In genomic region chr14:24310387-24310665, GRCh38 we compare ENCODE assay signal across 9 cellular contexts. TPM values are rescaled to one million over a fixed set of nuclear protein-coding genes. Genes with fewer than 3 reads are reported as not detected.
A peak's percentile ranks its signal among the peaks of the same experiment; 100 is the strongest.
DNase-seq lines count a peak whose midpoint lies in the region; ATAC-seq, FAIRE-seq and TF ChIP-seq lines count a peak whose summit lies in the region.
"Had no signal": no experiment of that assay in that cellular context is flagged by ENCODE, and none has a peak within 500 bp of the region (broad histone marks: within the 10 kb centered on the region; RNA-seq: fewer than 3 reads in every experiment).

No MANE protein-coding gene starts in this region.

- no peak for DNase-seq in keratinocyte (ENCODE audit: low read depth, low spot score)
- DNase-seq in stimulated activated naive CD8-positive, alpha-beta T cell treated with anti-CD3 and anti-CD28 coated beads, Interleukin-15, Interleukin-2, amounts not matched to agents 100 U/mL and 50 U/mL, for 24 hours, result peak; percentile 10
- DNase-seq: WERI-Rb-1 had no signal

- peaks cover 52% of the 10 kb centered on the region for H3K4me1 Mint-ChIP-seq in activated T-helper 17 cell treated with anti-CD3 and anti-CD28 coated beads, Interleukin-2, amount 50 U/mL, for 72 hours

- TF ChIP-seq CTCF in keratinocyte (optimal IDR thresholded peaks at IDR 0.05 in 1 of 3, IDR thresholded peaks at IDR 0.05 in 1 of 3, conservative IDR thresholded peaks at IDR 0.05 in 1 of 3; ENCODE audit: extremely low read depth in 1 of 3, insufficient read depth in 2 of 3, low read length in 3 of 3), result no peak

- no peaks in the 10 kb centered on the region for H3K9me3 Mint-ChIP-seq in activated T-helper 17 cell treated with anti-CD3 and anti-CD28 coated beads, Interleukin-2, amount 50 U/mL, for 72 hours

- ATAC-seq in activated T-helper 17 cell treated with anti-CD3 and anti-CD28 coated beads, Interleukin-2, amount 50 U/mL, for 72 hours (replicated peaks), result no peak
- ATAC-seq in stimulated activated naive CD8-positive, alpha-beta T cell treated with anti-CD3 and anti-CD28 coated beads, Interleukin-15, Interleukin-2, amounts not matched to agents 100 U/mL and 50 U/mL, for 24 hours, result no peak
- ATAC-seq in HG02588 (IDR thresholded peaks at IDR 0.05; ENCODE audit: unreplicated experiment), result no peak
- no peak for ATAC-seq in HG03095 (IDR thresholded peaks at IDR 0.05; ENCODE audit: unreplicated experiment)
- ATAC-seq in HG02884 (IDR thresholded peaks at IDR 0.05; ENCODE audit: unreplicated experiment), result no peak

- dilution Hi-C loops in keratinocyte (cut with MboI; ENCODE audit: extremely low pct_ligation_motif_present, low sequenced_read_pairs), result no loop called here

- H4K20me1 ChIP-seq in keratinocyte (ENCODE audit: control insufficient read depth, extremely low read depth, insufficient read depth, low read length), result no peaks in the 10 kb centered on the region

- peak overlapping the region; percentile 88 for H3K4me2 ChIP-seq in keratinocyte (ENCODE audit: control insufficient read depth, extremely low read depth, insufficient read depth, low read depth, low read length)

- H3K27ac Mint-ChIP-seq in activated T-helper 17 cell treated with anti-CD3 and anti-CD28 coated beads, Interleukin-2, amount 50 U/mL, for 72 hours, result peak overlapping the region; percentile 50

- H3K9me3 ChIP-seq in HUES6 (ENCODE audit: control insufficient read depth, insufficient read depth, low read depth, low read length) (no peaks in the 10 kb centered on the region), keratinocyte (ENCODE audit: control insufficient read depth, low read depth, low read length) (no peaks in the 10 kb centered on the region)

- H3K27me3 ChIP-seq in HUES6 (ENCODE audit: control insufficient read depth, insufficient read depth, low read length), result no peaks in the 10 kb centered on the region
- no peaks in the 10 kb centered on the region for H3K27me3 ChIP-seq in keratinocyte (ENCODE audit: control insufficient read depth, extremely low read depth, insufficient read depth, low read length)

- peaks cover 42% of the 10 kb centered on the region for H3K36me3 Mint-ChIP-seq in activated T-helper 17 cell treated with anti-CD3 and anti-CD28 coated beads, Interleukin-2, amount 50 U/mL, for 72 hours (ENCODE audit: low read depth)

- H3K4me3 ChIP-seq in HUES6 (ENCODE audit: low read depth, low read length), result peak overlapping the region; percentile 40; the same call in 1 of the 2 replicates
- H3K4me3 ChIP-seq in keratinocyte (ENCODE audit: control insufficient read depth in 2 of 3, extremely low read depth in 1 of 3, insufficient read depth in 2 of 3, low read depth in 1 of 3, low read length in 3 of 3), result peak overlapping the region; percentile 8 to 18 (median 11)

- peak overlapping the region; percentile 87 for H3K4me3 Mint-ChIP-seq in activated T-helper 17 cell treated with anti-CD3 and anti-CD28 coated beads, Interleukin-2, amount 50 U/mL, for 72 hours

- H3K36me3 ChIP-seq in HUES6 (ENCODE audit: control insufficient read depth, insufficient read depth, low read length) (peaks cover 43% of the 10 kb centered on the region), keratinocyte (ENCODE audit: control insufficient read depth in 2 of 2, extremely low read depth in 1 of 2, insufficient read depth in 2 of 2, low read length in 2 of 2) (peaks cover 26 to 32% of the 10 kb centered on the region in 2 experiments)

- peaks cover 4% of the 10 kb centered on the region for H3K79me2 ChIP-seq in keratinocyte (ENCODE audit: control insufficient read depth, insufficient read depth, low read length)

- no peaks in the 10 kb centered on the region for H3K27me3 Mint-ChIP-seq in activated T-helper 17 cell treated with anti-CD3 and anti-CD28 coated beads, Interleukin-2, amount 50 U/mL, for 72 hours

- H3K4me1 ChIP-seq in HUES6 (ENCODE audit: control insufficient read depth, insufficient read depth, low read length) (peaks cover 6% of the 10 kb centered on the region), keratinocyte (ENCODE audit: control insufficient read depth, extremely low read depth, insufficient read depth, low read length) (peaks cover 58% of the 10 kb centered on the region)

- H3K9me1 ChIP-seq in keratinocyte (ENCODE audit: control insufficient read depth, extremely low read depth, insufficient read depth, low read length), result no peaks in the 10 kb centered on the region

- H3K9ac ChIP-seq in HUES6 (ENCODE audit: low read length) (no peak overlapping the region), keratinocyte (ENCODE audit: control insufficient read depth, extremely low read depth, insufficient read depth, low read length) (peak overlapping the region; percentile 26)

- no peak overlapping the region for H3K27ac ChIP-seq in HUES6 (ENCODE audit: low read depth, low read length)
- H3K27ac ChIP-seq in keratinocyte (ENCODE audit: control insufficient read depth, insufficient read depth, low read length), result peak overlapping the region; percentile 35
- H3K27ac ChIP-seq: WERI-Rb-1 had no signal

- no peak overlapping the region for H2AFZ ChIP-seq in keratinocyte (ENCODE audit: control insufficient read depth, low read length)

- FAIRE-seq in keratinocyte (lab: Jason Lieb, UNC), result no peak

RNA-seq across cellular contexts. Expression of gene LTB4R2, which starts 0.4 kb away (rescaled TPM):
- total RNA-seq in activated T-helper 17 cell treated with anti-CD3 and anti-CD28 coated beads, Interleukin-2, amount 50 U/mL, for 72 hours, result 10 to 100 TPM in 1 of 2 donors, 1 to 10 TPM in 1; 8.7 to 13.5 TPM
- 5.4 to 13.4 TPM (median 7.9 TPM) in 3 replicates for polyA plus RNA-seq in keratinocyte
- polyA plus RNA-seq in keratinocyte (2011; ENCODE audit: low read depth), result 3.9 TPM
- polyA plus RNA-seq in keratinocyte (2011; cell fraction: cytosol; rRNA removed), result 1.2 and 2.7 TPM in 2 replicates
- polyA plus RNA-seq in keratinocyte (2011; cell fraction: nucleus; rRNA removed), result 28.9 and 46.2 TPM in 2 replicates
- polyA plus RNA-seq in keratinocyte (2012; ENCODE audit: low replicate concordance), result 8.7 and 19.1 TPM in 2 replicates
- 6.4 to 9.3 TPM (median 6.9 TPM) in 3 replicates for polyA minus RNA-seq in keratinocyte
- 16.9 TPM for polyA minus RNA-seq in keratinocyte (2011; cell fraction: cytosol; rRNA and poly(A)+ RNA removed)
- 33.0 TPM in 2 replicates for polyA minus RNA-seq in keratinocyte (2011; cell fraction: nucleus; rRNA and poly(A)+ RNA removed)

RNA-seq across cellular contexts. Expression of gene LTB4R, which starts 1.0 kb away (rescaled TPM):
- total RNA-seq in activated T-helper 17 cell treated with anti-CD3 and anti-CD28 coated beads, Interleukin-2, amount 50 U/mL, for 72 hours, result 10 to 100 TPM; 11.6 to 21.4 TPM
- polyA plus RNA-seq in keratinocyte, result 8.6 to 20.4 TPM (median 14.6 TPM) in 3 replicates
- polyA plus RNA-seq in keratinocyte (2011; ENCODE audit: low read depth), result 8.4 TPM
- polyA plus RNA-seq in keratinocyte (2011; cell fraction: cytosol; rRNA removed), result 3.0 and 4.3 TPM in 2 replicates
- 53.5 and 61.4 TPM in 2 replicates for polyA plus RNA-seq in keratinocyte (2011; cell fraction: nucleus; rRNA removed)
- polyA plus RNA-seq in keratinocyte (2012; ENCODE audit: low replicate concordance), result 8.4 and 41.2 TPM in 2 replicates
- 16.4 to 31.6 TPM (median 21.6 TPM) in 3 replicates for polyA minus RNA-seq in keratinocyte
- 11.1 TPM for polyA minus RNA-seq in keratinocyte (2011; cell fraction: cytosol; rRNA and poly(A)+ RNA removed)
- 12.5 and 15.4 TPM in 2 replicates for polyA minus RNA-seq in keratinocyte (2011; cell fraction: nucleus; rRNA and poly(A)+ RNA removed)

RNA-seq across cellular contexts. Expression of gene CIDEB, which starts 2.5 kb away (rescaled TPM):
- total RNA-seq in activated T-helper 17 cell treated with anti-CD3 and anti-CD28 coated beads, Interleukin-2, amount 50 U/mL, for 72 hours, result 10 to 100 TPM; 14.9 to 28.1 TPM
- 2.4 to 3.7 TPM (median 2.6 TPM) in 3 replicates for polyA plus RNA-seq in keratinocyte
- 5.1 TPM for polyA plus RNA-seq in keratinocyte (2011; ENCODE audit: low read depth)
- polyA plus RNA-seq in keratinocyte (2011; cell fraction: cytosol; rRNA removed), result 1.7 and 1.8 TPM in 2 replicates
- polyA plus RNA-seq in keratinocyte (2011; cell fraction: nucleus; rRNA removed), result 2.1 and 2.8 TPM in 2 replicates
- 3.2 and 4.2 TPM in 2 replicates for polyA plus RNA-seq in keratinocyte (2012; ENCODE audit: low replicate concordance)
- 0.99 to 3.9 TPM (median 1.3 TPM) in 3 replicates for polyA minus RNA-seq in keratinocyte
- 1.5 TPM for polyA minus RNA-seq in keratinocyte (2011; cell fraction: cytosol; rRNA and poly(A)+ RNA removed)
- 0.63 and 0.78 TPM in 2 replicates for polyA minus RNA-seq in keratinocyte (2011; cell fraction: nucleus; rRNA and poly(A)+ RNA removed)
- total RNA-seq: osteocyte had no signal

RNA-seq across cellular contexts. Expression of gene NOP9, which starts 10.7 kb away (rescaled TPM):
- 10 to 100 TPM; 21.2 to 42.2 TPM for total RNA-seq in activated T-helper 17 cell treated with anti-CD3 and anti-CD28 coated beads, Interleukin-2, amount 50 U/mL, for 72 hours
- 16.5 to 25.3 TPM (median 19.9 TPM) in 3 replicates for polyA plus RNA-seq in keratinocyte
- 8.4 TPM for polyA plus RNA-seq in keratinocyte (2011; ENCODE audit: low read depth)
- 19.6 and 22.7 TPM in 2 replicates for polyA plus RNA-seq in keratinocyte (2011; cell fraction: cytosol; rRNA removed)
- 63.3 and 70.4 TPM in 2 replicates for polyA plus RNA-seq in keratinocyte (2011; cell fraction: nucleus; rRNA removed)
- polyA plus RNA-seq in keratinocyte (2012; ENCODE audit: low replicate concordance), result 19.0 and 25.4 TPM in 2 replicates
- 47.2 to 59.5 TPM (median 50.4 TPM) in 3 replicates for polyA minus RNA-seq in keratinocyte
- polyA minus RNA-seq in keratinocyte (2011; cell fraction: cytosol; rRNA and poly(A)+ RNA removed), result 33.8 TPM
- 35.6 and 45.4 TPM in 2 replicates for polyA minus RNA-seq in keratinocyte (2011; cell fraction: nucleus; rRNA and poly(A)+ RNA removed)

RNA-seq across cellular contexts. Expression of gene DHRS1, which starts 10.7 kb away (rescaled TPM):
- 10 to 100 TPM; 12.6 to 14.2 TPM for total RNA-seq in activated T-helper 17 cell treated with anti-CD3 and anti-CD28 coated beads, Interleukin-2, amount 50 U/mL, for 72 hours
- 65.1 to 130 TPM (median 75.0 TPM) in 3 replicates for polyA plus RNA-seq in keratinocyte
- polyA plus RNA-seq in keratinocyte (2011; ENCODE audit: low read depth), result 55.9 TPM
- 131 and 161 TPM in 2 replicates for polyA plus RNA-seq in keratinocyte (2011; cell fraction: cytosol; rRNA removed)
- 263 and 309 TPM in 2 replicates for polyA plus RNA-seq in keratinocyte (2011; cell fraction: nucleus; rRNA removed)
- 100 and 165 TPM in 2 replicates for polyA plus RNA-seq in keratinocyte (2012; ENCODE audit: low replicate concordance)
- 173 to 348 TPM (median 179 TPM) in 3 replicates for polyA minus RNA-seq in keratinocyte
- 222 TPM for polyA minus RNA-seq in keratinocyte (2011; cell fraction: cytosol; rRNA and poly(A)+ RNA removed)
- polyA minus RNA-seq in keratinocyte (2011; cell fraction: nucleus; rRNA and poly(A)+ RNA removed), result 53.4 and 72.1 TPM in 2 replicates
